9 cellular contexts compared by ENCODE assay signal in genomic region chr20:50484271-50484976, GRCh38. TPM values are rescaled to one million over a fixed set of nuclear protein-coding genes. Genes with fewer than 3 reads are reported as not detected.
A peak's percentile ranks its signal among the peaks of the same experiment; 100 is the strongest.
DNase-seq lines count a peak whose midpoint lies in the region; ATAC-seq, FAIRE-seq and TF ChIP-seq lines count a peak whose summit lies in the region.
"Had no signal": no experiment of that assay in that cellular context is flagged by ENCODE, and none has a peak within 500 bp of the region (broad histone marks: within the 10 kb centered on the region; RNA-seq: fewer than 3 reads in every experiment).

No MANE protein-coding gene starts in this region.

- H3K27ac Mint-ChIP-seq in activated T-helper 1 cell treated with anti-CD3 and anti-CD28 coated beads, Interleukin-12 subunit alpha, Interleukin-12 subunit beta, Interleukin-2, Interleukin-4 antibody, amounts not matched to agents 30 ng/mL and 10 ng/mL and 1 ng/mL, durations not matched to agents 14 hours and 24 hours and 36 hours, result peak overlapping the region; percentile 95

- peaks cover 3% of the 10 kb centered on the region for H3K9me3 Mint-ChIP-seq in activated T-helper 1 cell treated with anti-CD3 and anti-CD28 coated beads, Interleukin-12 subunit alpha, Interleukin-12 subunit beta, Interleukin-2, Interleukin-4 antibody, amounts not matched to agents 30 ng/mL and 10 ng/mL and 1 ng/mL, durations not matched to agents 14 hours and 24 hours and 36 hours

- H3K4me1 ChIP-seq in right cardiac atrium (ENCODE audit: control insufficient read depth, insufficient read depth, low read length) (no peaks in the 10 kb centered on the region), HepG2 (ENCODE audit: insufficient read depth, low read length) (peaks cover 25% of the 10 kb centered on the region), vagina (no peaks in the 10 kb centered on the region), HAP-1 (no peaks in the 10 kb centered on the region)

- peak overlapping the region; percentile 60; the same call in 1 of the 2 replicates for H3K9ac ChIP-seq in HepG2 (ENCODE audit: insufficient read depth, low read depth, low read length)

- 73% methylated on average over 6 of the region's 6 CpGs for WGBS in right cardiac atrium
- WGBS in HepG2 (ENCODE audit: low lambda C conversion rate), result 71% methylated on average over 6 of the region's 6 CpGs

- no peaks in the 10 kb centered on the region for H4K20me1 ChIP-seq in HepG2 (ENCODE audit: insufficient read depth, low read length)

- H3K4me3 ChIP-seq in right cardiac atrium (ENCODE audit: low read length) (peak overlapping the region; percentile 75), HepG2 (replicated peaks in 1 of 3; ENCODE audit: insufficient read depth in 1 of 3, low read depth in 2 of 3, low read length in 3 of 3) (peak overlapping the region in 2 of 3 experiments; percentile 54 to 69; a peak in 2 of 6 replicates), vagina (peak overlapping the region; percentile 45 to 56), HAP-1 (no peak overlapping the region)

- peaks cover 37% of the 10 kb centered on the region for H3K4me1 Mint-ChIP-seq in activated T-helper 1 cell treated with anti-CD3 and anti-CD28 coated beads, Interleukin-12 subunit alpha, Interleukin-12 subunit beta, Interleukin-2, Interleukin-4 antibody, amounts not matched to agents 30 ng/mL and 10 ng/mL and 1 ng/mL, durations not matched to agents 14 hours and 24 hours and 36 hours (ENCODE audit: low read depth)

- TF ChIP-seq CTCF in HepG2 (CRISPR knock-in tag; IDR thresholded peaks at IDR 0.05) (no peak), vagina (IDR thresholded peaks at IDR 0.05) (no peak)

- no TSS peak for BruUV-seq in HepG2 (replicated peaks; lab: Mats Ljungman, UMichigan)

- H3K36me3 ChIP-seq in HepG2 (replicated peaks in 1 of 2; ENCODE audit: control insufficient read depth in 1 of 2, insufficient read depth in 2 of 2, low read length in 2 of 2) (no peaks in the 10 kb centered on the region), vagina (no peaks in the 10 kb centered on the region), HAP-1 (replicated peaks) (no peaks in the 10 kb centered on the region)

- H3K79me2 ChIP-seq in HepG2 (ENCODE audit: insufficient read depth, low read length), result no peaks in the 10 kb centered on the region

- TF ChIP-seq EP300 in HepG2 (IDR thresholded peaks at IDR 0.05; ENCODE audit: low read depth in 2 of 2, low read length in 2 of 2) (no peak), HepG2 (CRISPR knock-in tag; IDR thresholded peaks at IDR 0.05; ENCODE audit: borderline replicate concordance) (no peak)

- peaks cover 2% of the 10 kb centered on the region for H3K27me3 Mint-ChIP-seq in activated T-helper 1 cell treated with anti-CD3 and anti-CD28 coated beads, Interleukin-12 subunit alpha, Interleukin-12 subunit beta, Interleukin-2, Interleukin-4 antibody, amounts not matched to agents 30 ng/mL and 10 ng/mL and 1 ng/mL, durations not matched to agents 14 hours and 24 hours and 36 hours (ENCODE audit: insufficient read depth)

- H3K27ac ChIP-seq in right cardiac atrium (ENCODE audit: low read length), result peak overlapping the region; percentile 22
- no peak overlapping the region for H3K27ac ChIP-seq in HepG2 (ENCODE audit: extremely low read length, insufficient read depth, low read length)
- H3K27ac ChIP-seq in vagina, result peak overlapping the region; percentile 88

- TF ChIP-seq POLR2A in HepG2 (IDR thresholded peaks at IDR 0.05; ENCODE audit: insufficient read depth in 1 of 2, low read depth in 2 of 2, low read length in 2 of 2) (no peak), vagina (IDR thresholded peaks at IDR 0.05) (no peak)

- CTCF ChIA-PET in HepG2 (lab: Yijun Ruan, JAX; ENCODE audit: low intra/inter-chr PET ratio, low total read pairs), result no interaction called here

- peak overlapping the region; percentile 97 for H2AFZ ChIP-seq in HepG2 (ENCODE audit: low read length)

- H3K36me3 Mint-ChIP-seq in activated T-helper 1 cell treated with anti-CD3 and anti-CD28 coated beads, Interleukin-12 subunit alpha, Interleukin-12 subunit beta, Interleukin-2, Interleukin-4 antibody, amounts not matched to agents 30 ng/mL and 10 ng/mL and 1 ng/mL, durations not matched to agents 14 hours and 24 hours and 36 hours (ENCODE audit: low read depth), result peaks cover 3% of the 10 kb centered on the region

- peak overlapping the region; percentile 77 for H3K4me2 ChIP-seq in HepG2 (ENCODE audit: low read depth, low read length)

- no peaks in the 10 kb centered on the region for H3K9me3 ChIP-seq in right cardiac atrium (ENCODE audit: control insufficient read depth, low read length)
- H3K9me3 ChIP-seq in HepG2 (ENCODE audit: low read length), result no peaks in the 10 kb centered on the region
- H3K9me3 ChIP-seq in vagina, result no peaks in the 10 kb centered on the region
- no peaks in the 10 kb centered on the region for H3K9me3 ChIP-seq in HAP-1

- H3K4me3 Mint-ChIP-seq in activated T-helper 1 cell treated with anti-CD3 and anti-CD28 coated beads, Interleukin-12 subunit alpha, Interleukin-12 subunit beta, Interleukin-2, Interleukin-4 antibody, amounts not matched to agents 30 ng/mL and 10 ng/mL and 1 ng/mL, durations not matched to agents 14 hours and 24 hours and 36 hours, result peak overlapping the region; percentile 89

- intact Hi-C loops in right cardiac atrium (cut with DNase I), result loop anchor here in 1 of 4 donors (10.0 kb wide), 1 partner anchor 90 kb away; no protein-coding TSS in a partner anchor
- intact Hi-C loops in left cardiac atrium (cut with DNase I), result no loop called here
- intact Hi-C loops in activated T-helper 1 cell treated with anti-CD3 and anti-CD28 coated beads, Interleukin-12 subunit alpha, Interleukin-12 subunit beta, Interleukin-2, Interleukin-4 antibody, amounts not matched to agents 30 ng/mL and 10 ng/mL and 1 ng/mL, durations not matched to agents 14 hours and 24 hours and 36 hours (cut with micrococcal nuclease), result loop anchor here (10.0 kb wide), 1 partner anchor 260 kb away; no protein-coding TSS in a partner anchor
- intact Hi-C loops in HepG2 (cut with micrococcal nuclease; ENCODE audit: unreplicated experiment), result no loop called here
- intact Hi-C loops in vagina (cut with DNase I), result loop anchor here (5.0 kb wide), 1 partner anchor 93 kb away; no protein-coding TSS in a partner anchor
- intact Hi-C loops in head of caudate nucleus (cut with DNase I), result no loop called here

- ATAC-seq in right cardiac atrium (no peak), left cardiac atrium (no peak), HepG2 (no peak), GM18868 (IDR thresholded peaks at IDR 0.05; ENCODE audit: unreplicated experiment) (no peak)

- TF ChIP-seq RAD21 in HepG2 (CRISPR knock-in tag; IDR thresholded peaks at IDR 0.05), result no peak

- in situ Hi-C loops in HepG2 (cut with HindIII; ENCODE audit: extremely low pct_ligation_motif_present, low pct_unique_long_range_greater_than_20kb) (no loop called here), HAP-1 (cut with MboI; ENCODE audit: low sequenced_read_pairs) (no loop called here)

- FAIRE-seq in HepG2 (lab: Jason Lieb, UNC), result no peak

- DNase-seq in right cardiac atrium, result no peak
- DNase-seq in left cardiac atrium, result no peak
- no peak for DNase-seq in activated T-helper 1 cell treated with anti-CD3 and anti-CD28 coated beads, Interleukin-12 subunit alpha, Interleukin-12 subunit beta, Interleukin-2, Interleukin-4 antibody, amounts not matched to agents 30 ng/mL and 10 ng/mL and 1 ng/mL, durations not matched to agents 14 hours and 24 hours and 36 hours (ENCODE audit: low spot score)
- no peak for DNase-seq in HepG2 (ENCODE audit: low spot score)
- no peak for DNase-seq in vagina (ENCODE audit: extremely low spot score in 2 of 2)
- no peak for DNase-seq in HAP-1 (ENCODE audit: low spot score in 2 of 2)
- DNase-seq in head of caudate nucleus, result no peak
- DNase-seq: DMS79 had no signal

- no peaks in the 10 kb centered on the region for H3K27me3 ChIP-seq in right cardiac atrium (ENCODE audit: control insufficient read depth, insufficient read depth)
- H3K27me3 ChIP-seq in HepG2 (ENCODE audit: control insufficient read depth in 1 of 2, insufficient read depth in 2 of 2, low read length in 2 of 2), result peaks cover 0 to 15% of the 10 kb centered on the region in 2 experiments; a peak in 2 of 5 replicates
- H3K27me3 ChIP-seq in vagina, result no peaks in the 10 kb centered on the region
- H3K27me3 ChIP-seq in HAP-1 (ENCODE audit: low read depth), result no peaks in the 10 kb centered on the region

- POLR2A ChIA-PET in HepG2 (lab: Yijun Ruan, JAX), result interaction anchor here (0.6 to 1.9 kb wide), 10 partner anchors 13 to 369 kb away, joined by 3 to 13 read pairs (median 3); partner anchors contain the start of gene CEBPB

TF ChIP-seq in HepG2, 621 proteins besides CTCF, POLR2A, EP300 and RAD21 (continues in another document):
- TF ChIP-seq ADNP (CRISPR knock-in tag; IDR thresholded peaks at IDR 0.05), result 0 out of 2 replicates have a peak, but pooled peaks have one; percentile 22

RNA-seq across cellular contexts. Expression of gene PTPN1, which starts 25.8 kb away (rescaled TPM):
- total RNA-seq in right cardiac atrium (10 to 100 TPM; 22.5 to 37.4 (median 27.2) TPM), left cardiac atrium (10 to 100 TPM; 22.8 to 40.4 TPM), HepG2 (2016; rRNA removed; fragmentation: Illumina TruSeq; extraction: Trizol) (33.3 and 37.2 TPM in 2 replicates), vagina (25.3 TPM)
- polyA plus RNA-seq in right cardiac atrium (20.8 TPM), HepG2 (2011; rRNA removed) (16.8 and 17.7 TPM in 2 replicates)
- 60.0 and 60.5 TPM in 2 replicates for total RNA-seq in activated T-helper 1 cell treated with anti-CD3 and anti-CD28 coated beads, Interleukin-12 subunit alpha, Interleukin-12 subunit beta, Interleukin-2, Interleukin-4 antibody, amounts not matched to agents 30 ng/mL and 10 ng/mL and 1 ng/mL, durations not matched to agents 14 hours and 24 hours and 36 hours
- total RNA-seq in HepG2 (2016; cell fraction: cytosol; rRNA removed; fragmentation: Illumina TruSeq; extraction: Trizol; ENCODE audit: low read depth), result 4.1 and 4.3 TPM in 2 replicates
- 31.0 and 34.8 TPM in 2 replicates for total RNA-seq in HepG2 (2016; cell fraction: insoluble cytoplasmic fraction; rRNA removed; fragmentation: Illumina TruSeq; extraction: Trizol)
- total RNA-seq in HepG2 (2016; cell fraction: membrane; rRNA removed; fragmentation: Illumina TruSeq; extraction: Trizol), result 16.1 and 17.5 TPM in 2 replicates
- total RNA-seq in HepG2 (2016; cell fraction: nucleus; rRNA removed; fragmentation: Illumina TruSeq; extraction: Trizol), result 22.9 and 26.4 TPM in 2 replicates
- polyA plus RNA-seq in HepG2 (2011; cell fraction: cytosol; rRNA removed), result 14.7 and 18.4 TPM in 2 replicates
- polyA plus RNA-seq in HepG2 (2011; cell fraction: nucleus; rRNA removed), result 21.4 and 23.7 TPM in 2 replicates
- polyA plus RNA-seq in HepG2 (2012), result 20.9 and 24.3 TPM in 2 replicates
- polyA plus RNA-seq in HepG2 (2016; cell fraction: cytosol; fragmentation: Illumina TruSeq; extraction: Trizol; ENCODE audit: low read depth), result 2.4 and 2.5 TPM in 2 replicates
- polyA plus RNA-seq in HepG2 (2016; cell fraction: insoluble cytoplasmic fraction; fragmentation: Illumina TruSeq; extraction: Trizol; ENCODE audit: low read depth), result 33.0 and 39.3 TPM in 2 replicates
- polyA plus RNA-seq in HepG2 (2016; cell fraction: membrane; fragmentation: Illumina TruSeq; extraction: Trizol; ENCODE audit: low read depth), result 9.4 and 10.0 TPM in 2 replicates
- 31.1 and 31.8 TPM in 2 replicates for polyA plus RNA-seq in HepG2 (2016; cell fraction: nucleus; fragmentation: Illumina TruSeq; extraction: Trizol; ENCODE audit: insufficient read depth, low read depth)
- polyA minus RNA-seq in HepG2 (2011; rRNA and poly(A)+ RNA removed; ENCODE audit: low replicate concordance), result 27.4 and 30.1 TPM in 2 replicates
- 12.4 and 15.0 TPM in 2 replicates for polyA minus RNA-seq in HepG2 (2011; cell fraction: cytosol; rRNA and poly(A)+ RNA removed)
- polyA minus RNA-seq in HepG2 (2011; cell fraction: nucleus; rRNA and poly(A)+ RNA removed), result 23.0 and 24.9 TPM in 2 replicates

Comparison
In these comparisons a context has a peak if more than half of its experiments do, and no peak if none do; other contexts are left out.
1. intact Hi-C loops: an anchor here in activated T-helper 1 cell treated with anti-CD3 and anti-CD28 coated beads, Interleukin-12 subunit alpha, Interleukin-12 subunit beta, Interleukin-2, Interleukin-4 antibody, amounts not matched to agents 30 ng/mL and 10 ng/mL and 1 ng/mL, durations not matched to agents 14 hours and 24 hours and 36 hours (10.0 kb wide) and vagina (5.0 kb wide); none called in left cardiac atrium, HepG2 and head of caudate nucleus.